In the genomic region with DNA sequence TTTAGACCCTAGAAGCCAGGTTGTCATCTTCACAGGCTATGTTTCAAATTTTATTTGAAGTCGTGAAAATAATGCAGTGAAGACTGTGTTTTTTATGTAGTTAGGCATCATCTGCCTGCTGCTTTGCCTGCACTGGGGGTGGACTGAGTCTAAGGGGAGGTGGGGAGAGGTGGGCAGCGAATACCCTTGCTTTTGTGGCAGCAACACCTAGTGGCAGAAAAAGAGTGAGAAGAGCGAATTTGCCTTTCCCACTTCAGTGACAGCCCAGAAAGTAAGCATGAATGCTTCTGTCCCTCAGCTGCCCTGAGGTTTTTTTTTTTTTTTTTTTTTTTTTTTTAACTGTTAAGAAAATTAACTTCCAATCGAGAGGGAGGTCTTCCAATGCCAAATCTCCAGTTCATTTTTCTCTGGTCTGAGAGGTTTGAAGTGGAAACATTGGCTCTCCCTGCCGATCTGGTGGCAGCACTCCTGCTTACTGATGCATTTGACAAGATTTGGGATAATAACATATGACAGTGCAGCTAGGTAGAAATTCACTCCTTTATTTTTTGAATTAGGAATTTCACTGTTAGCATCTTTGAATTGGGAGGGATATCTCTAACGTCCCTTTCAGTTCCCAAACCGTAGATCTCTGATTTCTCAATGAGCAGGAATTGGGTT, we compare ENCODE assay signal across 15 cellular contexts.
DNase-seq lines count a peak whose midpoint lies in the region; ATAC-seq, FAIRE-seq and TF ChIP-seq lines count a peak whose summit lies in the region.
"Had no signal": no experiment of that assay in that cellular context is flagged by ENCODE, and none has a peak within 500 bp of the region (broad histone marks: within the 10 kb centered on the region; RNA-seq: fewer than 3 reads in every experiment).

No MANE protein-coding gene starts in this region.

- in situ Hi-C loops in HepG2 (cut with HindIII; ENCODE audit: extremely low pct_ligation_motif_present, low pct_unique_long_range_greater_than_20kb), result loop anchor here (25.0 kb wide), 2 partner anchors 341 to 1041 kb away; partner anchors contain the start of gene EPC2

- H4K20me1 ChIP-seq in HepG2 (ENCODE audit: insufficient read depth, low read length) (no peaks in the 10 kb centered on the region), OCI-LY1 (ENCODE audit: insufficient read depth, low read length) (no peaks in the 10 kb centered on the region)

- no peak overlapping the region for H3K27ac ChIP-seq in HepG2 (ENCODE audit: extremely low read length, insufficient read depth, low read length)
- no peak overlapping the region for H3K27ac ChIP-seq in right lobe of liver
- no peak overlapping the region for H3K27ac ChIP-seq in OCI-LY1 (ENCODE audit: low read depth, low read length, poor library complexity, severe bottlenecking)
- no peak overlapping the region for H3K27ac ChIP-seq in Peyer's patch
- H3K27ac ChIP-seq: psoas muscle had no signal

- WGBS in HepG2 (ENCODE audit: low lambda C conversion rate), result 5% methylated on average over 7 of the region's 7 CpGs
- WGBS in right lobe of liver (ENCODE audit: insufficient coverage, low coverage, low lambda C conversion rate, missing lambda C conversion rate), result 51% methylated on average over 7 of the region's 7 CpGs

- H3K4me2 ChIP-seq in HepG2 (ENCODE audit: low read depth, low read length) (no peak overlapping the region), OCI-LY1 (ENCODE audit: low read length) (no peak overlapping the region)

- H3K9me2 ChIP-seq in OCI-LY1 (ENCODE audit: low read depth, low read length), result no peaks in the 10 kb centered on the region

- intact Hi-C loops in HepG2 (cut with micrococcal nuclease; ENCODE audit: unreplicated experiment), result no loop called here
- intact Hi-C loops in right lobe of liver (cut with DNase I), result no loop called here

- FAIRE-seq in HepG2 (lab: Jason Lieb, UNC), result no peak
- FAIRE-seq: H54, kidney had no signal

- H3K4me3 ChIP-seq in HepG2 (replicated peaks in 1 of 3; ENCODE audit: insufficient read depth in 1 of 3, low read depth in 2 of 3, low read length in 3 of 3) (no peak overlapping the region), right lobe of liver (no peak overlapping the region), OCI-LY1 (ENCODE audit: low read depth, low read length, poor library complexity, severe bottlenecking) (no peak overlapping the region), epithelial cell of proximal tubule (ENCODE audit: low read depth, low read length) (no peak overlapping the region), Peyer's patch (no peak overlapping the region)
- H3K4me3 ChIP-seq: psoas muscle had no signal

- no TSS peak for BruUV-seq in HepG2 (replicated peaks; lab: Mats Ljungman, UMichigan)

- H2AFZ ChIP-seq in HepG2 (ENCODE audit: low read length) (no peak overlapping the region), OCI-LY1 (ENCODE audit: low read length) (no peak overlapping the region)

- ATAC-seq in HepG2 (peak; percentile 61), right lobe of liver (no peak)
- ATAC-seq: T-helper 17 cell had no signal

- H3K9me3 ChIP-seq in HepG2 (ENCODE audit: low read length) (no peaks in the 10 kb centered on the region), right lobe of liver (no peaks in the 10 kb centered on the region), OCI-LY1 (ENCODE audit: low read length) (no peaks in the 10 kb centered on the region), Peyer's patch (no peaks in the 10 kb centered on the region)
- H3K9me3 ChIP-seq: psoas muscle had no signal

- no peak for TF ChIP-seq RAD21 in HepG2 (CRISPR knock-in tag; IDR thresholded peaks at IDR 0.05)

- no peaks in the 10 kb centered on the region for H3K4me1 ChIP-seq in HepG2 (ENCODE audit: insufficient read depth, low read length)
- peaks cover 0 to 9% (median 2%) of the 10 kb centered on the region in 4 donors for H3K4me1 ChIP-seq in right lobe of liver
- no peaks in the 10 kb centered on the region for H3K4me1 ChIP-seq in OCI-LY1 (ENCODE audit: insufficient read depth, low read length, severe bottlenecking)
- H3K4me1 ChIP-seq in Peyer's patch, result no peaks in the 10 kb centered on the region
- H3K4me1 ChIP-seq: psoas muscle had no signal

- H3K9ac ChIP-seq in HepG2 (ENCODE audit: insufficient read depth, low read depth, low read length), result no peak overlapping the region
- H3K9ac ChIP-seq in OCI-LY1 (ENCODE audit: low read length), result no peak overlapping the region

- H3K27me3 ChIP-seq in HepG2 (ENCODE audit: control insufficient read depth in 1 of 2, insufficient read depth in 2 of 2, low read length in 2 of 2), result peaks cover 0 to 4% of the 10 kb centered on the region in 2 experiments; a peak in 2 of 5 replicates
- no peaks in the 10 kb centered on the region for H3K27me3 ChIP-seq in right lobe of liver
- no peaks in the 10 kb centered on the region for H3K27me3 ChIP-seq in OCI-LY1 (ENCODE audit: insufficient read depth, low read length)
- H3K27me3 ChIP-seq in Peyer's patch, result no peaks in the 10 kb centered on the region

- TF ChIP-seq CTCF in HepG2 (CRISPR knock-in tag; IDR thresholded peaks at IDR 0.05) (peak; percentile 35; the same call in 1 of the 2 replicates), right lobe of liver (IDR thresholded peaks at IDR 0.05) (no peak), OCI-LY1 (IDR thresholded peaks at IDR 0.05; ENCODE audit: low read length) (peak; percentile 38; the same call in 1 of the 2 replicates), epithelial cell of proximal tubule (conservative IDR thresholded peaks at IDR 0.05; ENCODE audit: low read depth, low read length) (peak; percentile 21), Peyer's patch (IDR thresholded peaks at IDR 0.05) (no peak)

- CTCF ChIA-PET in HepG2 (lab: Yijun Ruan, JAX; ENCODE audit: low intra/inter-chr PET ratio, low total read pairs), result no interaction called here

- no peak for TF ChIP-seq POLR2A in HepG2 (IDR thresholded peaks at IDR 0.05; ENCODE audit: insufficient read depth in 1 of 2, low read depth in 2 of 2, low read length in 2 of 2)
- no peak for TF ChIP-seq POLR2A in right lobe of liver (IDR thresholded peaks at IDR 0.05)
- TF ChIP-seq POLR2A in Peyer's patch (IDR thresholded peaks at IDR 0.05), result no peak

- POLR2A ChIA-PET in HepG2 (lab: Yijun Ruan, JAX), result no interaction called here

- TF ChIP-seq EP300 in HepG2 (IDR thresholded peaks at IDR 0.05; ENCODE audit: low read depth in 2 of 2, low read length in 2 of 2) (no peak), HepG2 (CRISPR knock-in tag; IDR thresholded peaks at IDR 0.05; ENCODE audit: borderline replicate concordance) (no peak)

- H3K79me2 ChIP-seq in HepG2 (ENCODE audit: insufficient read depth, low read length) (no peaks in the 10 kb centered on the region), OCI-LY1 (ENCODE audit: insufficient read depth, low read length) (no peaks in the 10 kb centered on the region)

- no peaks in the 10 kb centered on the region for H3K36me3 ChIP-seq in HepG2 (replicated peaks in 1 of 2; ENCODE audit: control insufficient read depth in 1 of 2, insufficient read depth in 2 of 2, low read length in 2 of 2)
- H3K36me3 ChIP-seq in right lobe of liver, result no peaks in the 10 kb centered on the region
- no peaks in the 10 kb centered on the region for H3K36me3 ChIP-seq in OCI-LY1 (ENCODE audit: insufficient read depth, low read length)
- no peaks in the 10 kb centered on the region for H3K36me3 ChIP-seq in Peyer's patch

- no peak for DNase-seq in HepG2 (ENCODE audit: low spot score)
- no peak for DNase-seq in right lobe of liver
- no peak for DNase-seq in epithelial cell of proximal tubule (ENCODE audit: low read depth)
- DNase-seq in SKM-1 treated with dmso at 0.1 percent for 144 hours (lab: John Stamatoyannopoulos, UW; ENCODE audit: unreplicated experiment), result no peak
- no peak for DNase-seq in UCSD-AML1 (lab: John Stamatoyannopoulos, UW; ENCODE audit: unreplicated experiment)
- DNase-seq in Peyer's patch, result no peak
- no peak for DNase-seq in GOT3 (lab: John Stamatoyannopoulos, UW)
- DNase-seq: activated CD4-positive, alpha-beta T cell treated with anti-CD3 and anti-CD28 coated beads, Interleukin-2, amount 50 U/mL, for 1 hour; kidney; NCI-H2029 treated with DMSO at 0.1 percent for 48 hours; psoas muscle; T-helper 17 cell; trophoblast cell had no signal

- H3F3A ChIP-seq in OCI-LY1 (ENCODE audit: insufficient read depth, low read length), result no peaks in the 10 kb centered on the region

TF ChIP-seq in HepG2, 621 proteins besides CTCF, POLR2A, EP300 and RAD21:
- TF ChIP-seq ETV5 (CRISPR knock-in tag; IDR thresholded peaks at IDR 0.05; ENCODE audit: borderline replicate concordance) (no peak), STAG1 (CRISPR knock-in tag; IDR thresholded peaks at IDR 0.05) (0 out of 2 replicates have a peak, but pooled peaks have one; percentile 9)
TF ChIP-seq in HepG2: peak in this region for 1.

Comparison
In these comparisons a context has a peak if more than half of its experiments do, and no peak if none do; other contexts are left out.
1. CTCF ChIP-seq: peak in HepG2 (single experiment), OCI-LY1 (single experiment) and epithelial cell of proximal tubule (single experiment); none in right lobe of liver (0 of 4) and Peyer's patch (0 of 6).